14 cellular contexts compared by ENCODE assay signal in genomic region chr2:142234701-142235100, GRCh38.
"Had no signal": no experiment of that assay in that cellular context is flagged by ENCODE, and none has a peak within 500 bp of the region (broad histone marks: within the 10 kb centered on the region; RNA-seq: fewer than 3 reads in every experiment).

No MANE protein-coding gene starts in this region.

- DNase-seq: activated CD4-positive, alpha-beta T cell treated with anti-CD3 and anti-CD28 coated beads, Interleukin-2, amount 50 U/mL, for 1 hour; activated CD4-positive, CD25-positive, alpha-beta regulatory T cell; activated effector memory CD4-positive, alpha-beta T cell treated with Interleukin-2 at 50 U/mL for 16 hours; activated T-cell treated with anti-CD3 and anti-CD28 coated beads, Interleukin-2, amount 50 U/mL, for 1 hour; esophagus squamous epithelium; foreskin melanocyte; heart left ventricle; left lung; sigmoid colon; stimulated activated CD4-positive, alpha-beta T cell treated with anti-CD3 and anti-CD28 coated beads, Interleukin-12 subunit alpha, Interleukin-12 subunit beta, amount 100 ng/mL, for 4 hours; stimulated activated CD4-positive, alpha-beta T cell treated with anti-CD3 and anti-CD28 coated beads, Interleukin-2, amount 100 ng/mL, for 48 hours; stimulated activated naive CD4-positive, alpha-beta T cell treated with Interleukin-2 at 50 U/mL for 16 hours; T-helper 17 cell; trophoblast cell had no signal
